22 cellular contexts compared by ENCODE assay signal in genomic region chr21:27023186-27023585, GRCh38. TPM values are rescaled to one million over a fixed set of nuclear protein-coding genes. Genes with fewer than 3 reads are reported as not detected.
A peak's percentile ranks its signal among the peaks of the same experiment; 100 is the strongest.
DNase-seq lines count a peak whose midpoint lies in the region; ATAC-seq and TF ChIP-seq lines count a peak whose summit lies in the region.
"Had no signal": no experiment of that assay in that cellular context is flagged by ENCODE, and none has a peak within 500 bp of the region (broad histone marks: within the 10 kb centered on the region; RNA-seq: fewer than 3 reads in every experiment).

No MANE protein-coding gene starts in this region.

- H3K4me1 Mint-ChIP-seq in chondrocyte (ENCODE audit: low read depth) = peaks cover 52% of the 10 kb centered on the region

- H3K9ac ChIP-seq in mesendoderm (ENCODE audit: low read length) = no peak overlapping the region
- no peak overlapping the region for H3K9ac ChIP-seq in subcutaneous abdominal adipose tissue (ENCODE audit: low read length in 5 of 5)
- H3K9ac ChIP-seq: BLaER1 treated with 17β-estradiol and CSF1 and Interleukin-3, amounts not matched to agents 10 nM and 100 nM; KMS-11 had no signal

- no peak overlapping the region for H2BK120ac ChIP-seq in mesendoderm (ENCODE audit: low read depth, low read length)

- H3K18ac ChIP-seq in mesendoderm (ENCODE audit: low read length) = peak overlapping the region; percentile 87

- H3K27ac ChIP-seq in mesendoderm (ENCODE audit: low read depth, low read length) = no peak overlapping the region
- peak overlapping the region; percentile 71 for H3K27ac ChIP-seq in subcutaneous abdominal adipose tissue (ENCODE audit: low read depth, low read length)
- no peak overlapping the region for H3K27ac ChIP-seq in right lobe of liver
- H3K27ac ChIP-seq: BLaER1 treated with 17β-estradiol and CSF1 and Interleukin-3, amounts not matched to agents 10 nM and 100 nM; KMS-11; PC-9 had no signal

- H3K36me3 ChIP-seq in mesendoderm (ENCODE audit: control insufficient read depth, insufficient read depth, low read length) (no peaks in the 10 kb centered on the region), subcutaneous abdominal adipose tissue (ENCODE audit: control insufficient read depth in 5 of 5, insufficient read depth in 5 of 5, low read length in 5 of 5) (no peaks in the 10 kb centered on the region), right lobe of liver (no peaks in the 10 kb centered on the region)
- H3K36me3 ChIP-seq: BLaER1 treated with 17β-estradiol and CSF1 and Interleukin-3, amounts not matched to agents 10 nM and 100 nM; SJSA1 had no signal

- H3K56ac ChIP-seq in mesendoderm (ENCODE audit: low read length) = no peak overlapping the region

- no peaks in the 10 kb centered on the region for H3K79me1 ChIP-seq in mesendoderm (ENCODE audit: low read length)

- H3K4me2 ChIP-seq in mesendoderm (ENCODE audit: low read length) = no peak overlapping the region
- H3K4me2 ChIP-seq: BLaER1 treated with 17β-estradiol and CSF1 and Interleukin-3, amounts not matched to agents 10 nM and 100 nM; KMS-11; PC-9 had no signal

- no peak overlapping the region for H4K5ac ChIP-seq in mesendoderm (ENCODE audit: low read length)

- no peaks in the 10 kb centered on the region for H3K36me3 Mint-ChIP-seq in chondrocyte (ENCODE audit: low read depth)
- H3K36me3 Mint-ChIP-seq: IgD-negative memory B cell had no signal

- no peaks in the 10 kb centered on the region for H3K79me2 ChIP-seq in mesendoderm (ENCODE audit: control insufficient read depth, insufficient read depth, low read length)

- no peak overlapping the region for H2BK5ac ChIP-seq in mesendoderm (ENCODE audit: low read length)

- peaks cover 2% of the 10 kb centered on the region for H3K9me3 Mint-ChIP-seq in chondrocyte (ENCODE audit: low read depth)
- H3K9me3 Mint-ChIP-seq: CD4-positive, alpha-beta T cell; IgD-negative memory B cell had no signal

- TF ChIP-seq CTCF in chondrocyte (IDR thresholded peaks at IDR 0.05) = no peak
- no peak for TF ChIP-seq CTCF in right lobe of liver (IDR thresholded peaks at IDR 0.05)

- H2AK5ac ChIP-seq in mesendoderm (ENCODE audit: low read length) = no peak overlapping the region

- ATAC-seq in right lobe of liver (no peak), GM18861 (IDR thresholded peaks at IDR 0.05; ENCODE audit: unreplicated experiment) (no peak)
- ATAC-seq: Right ventricle myocardium inferior had no signal

- H3K9me3 ChIP-seq in subcutaneous abdominal adipose tissue (ENCODE audit: control insufficient read depth in 5 of 5, low read length in 5 of 5) = no peaks in the 10 kb centered on the region
- no peaks in the 10 kb centered on the region for H3K9me3 ChIP-seq in right lobe of liver
- H3K9me3 ChIP-seq: BLaER1 treated with 17β-estradiol and CSF1 and Interleukin-3, amounts not matched to agents 10 nM and 100 nM; SJSA1 had no signal

- H3K4me1 ChIP-seq in mesendoderm (ENCODE audit: control insufficient read depth, low read depth, low read length) (peaks cover 10% of the 10 kb centered on the region), subcutaneous abdominal adipose tissue (ENCODE audit: control insufficient read depth in 5 of 5, insufficient read depth in 5 of 5, low read length in 5 of 5) (peaks cover 0 to 26% (median 6%) of the 10 kb centered on the region in 5 donors), right lobe of liver (no peaks in the 10 kb centered on the region)
- H3K4me1 ChIP-seq: BLaER1 treated with 17β-estradiol and CSF1 and Interleukin-3, amounts not matched to agents 10 nM and 100 nM had no signal

- no peaks in the 10 kb centered on the region for H3K27me3 Mint-ChIP-seq in chondrocyte (ENCODE audit: low read depth)
- H3K27me3 Mint-ChIP-seq: CD4-positive, alpha-beta T cell; IgD-negative memory B cell had no signal

- H3K4me3 ChIP-seq in mesendoderm (ENCODE audit: low read length) = no peak overlapping the region
- no peak overlapping the region for H3K4me3 ChIP-seq in subcutaneous abdominal adipose tissue (ENCODE audit: low read depth in 1 of 5, low read length in 5 of 5)
- no peak overlapping the region for H3K4me3 ChIP-seq in right lobe of liver
- H3K4me3 ChIP-seq: BLaER1 treated with 17β-estradiol and CSF1 and Interleukin-3, amounts not matched to agents 10 nM and 100 nM; PC-9; SJSA1 had no signal

- peak overlapping the region; percentile 85 for H2BK15ac ChIP-seq in mesendoderm (replicated peaks; ENCODE audit: low read depth)

- H3K4ac ChIP-seq in mesendoderm (ENCODE audit: low read depth, low read length) = peak overlapping the region; percentile 31

- WGBS in mesendoderm (ENCODE audit: extremely low coverage, insufficient coverage, low lambda C conversion rate) = no CpG with 5 or more reads among the region's 4 CpGs
- WGBS in right lobe of liver (ENCODE audit: insufficient coverage, low coverage, low lambda C conversion rate, missing lambda C conversion rate) = 67% methylated on average over 4 of the region's 4 CpGs

- H3K23ac ChIP-seq in mesendoderm (ENCODE audit: low read length) = no peak overlapping the region

- no peak for TF ChIP-seq POLR2A in right lobe of liver (IDR thresholded peaks at IDR 0.05)

- intact Hi-C loops in right lobe of liver (cut with DNase I) = no loop called here

- no peak overlapping the region for H3K4me3 Mint-ChIP-seq in chondrocyte (ENCODE audit: unreplicated experiment)
- H3K4me3 Mint-ChIP-seq: CD4-positive, alpha-beta T cell; IgD-negative memory B cell had no signal

- H3K27ac Mint-ChIP-seq in chondrocyte (ENCODE audit: unreplicated experiment) = peak overlapping the region; percentile 80
- H3K27ac Mint-ChIP-seq: CD4-positive, alpha-beta T cell; IgD-negative memory B cell had no signal

- no peaks in the 10 kb centered on the region for H3K27me3 ChIP-seq in mesendoderm (ENCODE audit: insufficient read depth, low read length, poor library complexity)
- no peaks in the 10 kb centered on the region for H3K27me3 ChIP-seq in subcutaneous abdominal adipose tissue (ENCODE audit: control insufficient read depth in 5 of 5, insufficient read depth in 4 of 5, low read length in 5 of 5)
- H3K27me3 ChIP-seq in right lobe of liver = no peaks in the 10 kb centered on the region
- H3K27me3 ChIP-seq: BLaER1 treated with 17β-estradiol and CSF1 and Interleukin-3, amounts not matched to agents 10 nM and 100 nM; SJSA1 had no signal

- DNase-seq in GM03348 (ENCODE audit: low spot score) = peak; percentile 27
- no peak for DNase-seq in chondrocyte (ENCODE audit: low spot score)
- no peak for DNase-seq in mesendoderm
- no peak for DNase-seq in right lobe of liver
- no peak for DNase-seq in pons (ENCODE audit: low spot score)
- DNase-seq: AML-193; CD4-positive, alpha-beta T cell; MM.1S; NCI-H1694; NCI-H2029 treated with DMSO at 0.1 percent for 48 hours; NCI-H446 treated with DMSO at 0.1 percent for 48 hours; NCI-H526; NCI-H82; NK-92 treated with Interleukin-12 subunit alpha and Interleukin-12 subunit beta, amount 100 ng/mL, for 24 hours; PC-9 had no signal

- peak overlapping the region; percentile 56 for H4K8ac ChIP-seq in mesendoderm (ENCODE audit: low read depth, low read length)

RNA-seq across cellular contexts. Expression of gene ADAMTS5, which starts 56.3 kb away (rescaled TPM):
- total RNA-seq in chondrocyte (28.8 to 52.2 TPM (median 30.4 TPM) in 3 replicates), right lobe of liver (1 to 10 TPM in 2 of 6 experiments, under 1 TPM in 4; 0.43 to 1.1 (median 0.47) TPM)
- polyA plus RNA-seq in mesendoderm (2013, experiment 1 of 2) = 2.4 TPM
- polyA plus RNA-seq in mesendoderm (2013, experiment 2 of 2) = 2.4 TPM
- total RNA-seq: CD4-positive, alpha-beta T cell; PC-9 had no signal
- polyA plus RNA-seq: IgD-negative memory B cell had no signal

Comparison
In these comparisons a context has a peak if more than half of its experiments do, and no peak if none do; other contexts are left out.
1. RNA of gene ADAMTS5, which starts 56.3 kb away (total RNA-seq): 28.8 to 52.2 TPM in chondrocyte; 0.43 to 1.1 TPM in right lobe of liver; every median in the first group is over 10 times any median in the second.